ENCODE assay signal across 9 cellular contexts in genomic region chr16:75218256-75219076, GRCh38. TPM values are rescaled to one million over a fixed set of nuclear protein-coding genes. Genes with fewer than 3 reads are reported as not detected.
A peak's percentile ranks its signal among the peaks of the same experiment; 100 is the strongest.
DNase-seq lines count a peak whose midpoint lies in the region; ATAC-seq lines count a peak whose summit lies in the region.
"Had no signal": no experiment of that assay in that cellular context is flagged by ENCODE, and none has a peak within 500 bp of the region (broad histone marks: within the 10 kb centered on the region; RNA-seq: fewer than 3 reads in every experiment).

TSS of gene CTRB1 (plus strand) at chr16:75218988. CDS start at chr16:75219008, 20 bp downstream.

- no peaks in the 10 kb centered on the region for H3K27me3 Mint-ChIP-seq in activated T-cell treated with anti-CD3 and anti-CD28 coated beads, Interleukin-2, amount 50 U/mL, for 24 hours
- H3K27me3 Mint-ChIP-seq in activated naive CD8-positive, alpha-beta T cell treated with anti-CD3 and anti-CD28 coated beads for 36 hours, result no peaks in the 10 kb centered on the region

- peak within 1 kb of the TSS; percentile 62 for H3K4me3 Mint-ChIP-seq in activated T-cell treated with anti-CD3 and anti-CD28 coated beads, Interleukin-2, amount 50 U/mL, for 24 hours
- peak within 1 kb of the TSS; percentile 51 for H3K4me3 Mint-ChIP-seq in activated naive CD8-positive, alpha-beta T cell treated with anti-CD3 and anti-CD28 coated beads for 36 hours

- no peaks in the 10 kb centered on the region for H3K9me3 Mint-ChIP-seq in activated T-cell treated with anti-CD3 and anti-CD28 coated beads, Interleukin-2, amount 50 U/mL, for 24 hours
- H3K9me3 Mint-ChIP-seq in activated naive CD8-positive, alpha-beta T cell treated with anti-CD3 and anti-CD28 coated beads for 36 hours, result peaks cover 1% of the 10 kb centered on the region

- ATAC-seq in HG02884 (IDR thresholded peaks at IDR 0.05; ENCODE audit: unreplicated experiment) (peak; percentile 79), HG03457 (IDR thresholded peaks at IDR 0.05; ENCODE audit: unreplicated experiment) (no peak)

- DNase-seq in activated T-cell treated with anti-CD3 and anti-CD28 coated beads, Interleukin-2, amount 50 U/mL, for 24 hours, result no peak
- DNase-seq in activated T-cell treated with anti-CD3 and anti-CD28 coated beads for 4 hours, result no peak
- DNase-seq in activated naive CD8-positive, alpha-beta T cell treated with anti-CD3 and anti-CD28 coated beads for 36 hours, result peak; percentile 51
- DNase-seq in stimulated activated CD8-positive, alpha-beta memory T cell treated with anti-CD3 and anti-CD28 coated beads, Interleukin-4, amount 100 ng/mL, for 48 hours, result peak; percentile 34
- no peak for DNase-seq in AG08395 (ENCODE audit: low spot score)
- no peak for DNase-seq in activated CD8-positive, alpha-beta memory T cell treated with anti-CD3 and anti-CD28 coated beads for 24 hours

- H3K36me3 Mint-ChIP-seq in activated T-cell treated with anti-CD3 and anti-CD28 coated beads, Interleukin-2, amount 50 U/mL, for 24 hours (ENCODE audit: low read depth), result no peaks in the 10 kb centered on the region
- no peaks in the 10 kb centered on the region for H3K36me3 Mint-ChIP-seq in activated naive CD8-positive, alpha-beta T cell treated with anti-CD3 and anti-CD28 coated beads for 36 hours

- H3K4me1 Mint-ChIP-seq in activated T-cell treated with anti-CD3 and anti-CD28 coated beads, Interleukin-2, amount 50 U/mL, for 24 hours (ENCODE audit: low read depth), result peaks cover 18% of the 10 kb centered on the region
- peaks cover 22% of the 10 kb centered on the region for H3K4me1 Mint-ChIP-seq in activated naive CD8-positive, alpha-beta T cell treated with anti-CD3 and anti-CD28 coated beads for 36 hours

- peak within 1 kb of the TSS; percentile 84 for H3K27ac Mint-ChIP-seq in activated T-cell treated with anti-CD3 and anti-CD28 coated beads, Interleukin-2, amount 50 U/mL, for 24 hours
- H3K27ac Mint-ChIP-seq in activated naive CD8-positive, alpha-beta T cell treated with anti-CD3 and anti-CD28 coated beads for 36 hours, result peak within 1 kb of the TSS; percentile 80

RNA-seq across cellular contexts. Expression of gene CTRB1, which starts in this region (rescaled TPM):
- total RNA-seq in activated naive CD8-positive, alpha-beta T cell treated with anti-CD3 and anti-CD28 coated beads for 36 hours, result not detected
- total RNA-seq: renal cortical epithelial cell had no signal

Comparison
In these comparisons a context has a peak if more than half of its experiments do, and no peak if none do; other contexts are left out.
1. Peak in DNase-seq in activated naive CD8-positive, alpha-beta T cell treated with anti-CD3 and anti-CD28 coated beads for 36 hours; RNA of the gene not detected or under 1 TPM.